Comparison of ENCODE assay signal across 1 cellular context in genomic region chr5:34930870-34931269, GRCh38.
TF ChIP-seq lines count a peak whose summit lies in the region.

No MANE protein-coding gene starts in this region.

TF ChIP-seq in endothelial cell of umbilical vein, 7 proteins besides CTCF, POLR2A, EP300 and RAD21:
- TF ChIP-seq MAX (IDR thresholded peaks at IDR 0.05; ENCODE audit: insufficient read depth, insufficient read length) = no peak
- TF ChIP-seq POLR2AphosphoS5 (IDR thresholded peaks at IDR 0.05; ENCODE audit: insufficient read depth, low read depth, low read length) = no peak
- no peak for TF ChIP-seq EZH2 (IDR thresholded peaks at IDR 0.05; ENCODE audit: borderline replicate concordance, low read depth, low read length, severe bottlenecking)
- no peak for TF ChIP-seq JUN (IDR thresholded peaks at IDR 0.05; ENCODE audit: borderline replicate concordance, insufficient read depth, insufficient read length, low read depth)
- TF ChIP-seq GATA2 (IDR thresholded peaks at IDR 0.05; ENCODE audit: insufficient read depth, insufficient read length, low read depth, low read length) = no peak
- TF ChIP-seq MYC (IDR thresholded peaks at IDR 0.05; ENCODE audit: low read depth, low read length) = no peak
- TF ChIP-seq FOS (IDR thresholded peaks at IDR 0.05; ENCODE audit: borderline replicate concordance, insufficient read depth, low read length) = no peak
